In the genomic region with DNA sequence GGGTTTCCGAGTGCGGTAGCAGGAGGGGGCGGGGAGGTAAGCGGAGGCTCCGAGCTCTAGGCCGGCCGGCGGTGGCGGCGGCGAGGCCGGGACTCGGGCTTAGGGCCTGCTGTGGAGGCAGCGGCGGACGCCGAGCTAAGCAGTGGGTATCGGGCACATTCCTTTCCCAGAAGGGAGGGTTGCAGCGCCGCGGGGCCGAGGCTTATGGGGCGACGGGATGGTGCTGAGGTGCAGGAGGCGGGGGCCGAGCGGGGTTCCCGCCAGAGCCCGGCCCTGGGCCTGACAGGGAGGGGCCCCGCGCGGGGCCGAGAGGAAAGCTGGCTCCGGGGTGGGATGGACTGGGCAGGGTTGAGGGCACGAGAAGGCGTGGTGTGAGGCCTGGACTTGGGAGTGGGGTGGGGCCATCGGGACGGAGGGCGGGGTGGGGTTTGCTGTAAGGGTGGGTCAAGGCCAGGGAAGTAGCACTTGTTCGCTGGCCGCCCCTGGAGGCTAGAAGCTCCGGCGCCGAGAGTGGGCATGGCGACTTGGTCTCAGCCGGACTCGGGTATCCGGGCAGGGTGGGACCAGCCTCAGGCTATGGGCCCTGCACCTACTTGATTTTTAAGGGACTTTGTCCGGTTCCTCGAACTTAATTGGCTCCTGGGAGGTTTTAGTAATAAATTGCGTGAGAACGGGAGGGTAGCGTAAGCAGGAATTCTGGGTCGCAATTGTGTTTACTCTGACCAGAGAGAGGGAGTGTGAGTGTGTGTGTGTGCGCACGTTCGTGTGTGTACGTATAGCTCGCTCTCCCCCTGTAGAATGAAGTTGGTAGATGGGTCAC, we compare ENCODE assay signal across 7 cellular contexts. TPM values are rescaled to one million over a fixed set of nuclear protein-coding genes. Genes with fewer than 3 reads are reported as not detected.
DNase-seq lines count a peak whose midpoint lies in the region; ATAC-seq, FAIRE-seq and TF ChIP-seq lines count a peak whose summit lies in the region.

A gene with protein sequence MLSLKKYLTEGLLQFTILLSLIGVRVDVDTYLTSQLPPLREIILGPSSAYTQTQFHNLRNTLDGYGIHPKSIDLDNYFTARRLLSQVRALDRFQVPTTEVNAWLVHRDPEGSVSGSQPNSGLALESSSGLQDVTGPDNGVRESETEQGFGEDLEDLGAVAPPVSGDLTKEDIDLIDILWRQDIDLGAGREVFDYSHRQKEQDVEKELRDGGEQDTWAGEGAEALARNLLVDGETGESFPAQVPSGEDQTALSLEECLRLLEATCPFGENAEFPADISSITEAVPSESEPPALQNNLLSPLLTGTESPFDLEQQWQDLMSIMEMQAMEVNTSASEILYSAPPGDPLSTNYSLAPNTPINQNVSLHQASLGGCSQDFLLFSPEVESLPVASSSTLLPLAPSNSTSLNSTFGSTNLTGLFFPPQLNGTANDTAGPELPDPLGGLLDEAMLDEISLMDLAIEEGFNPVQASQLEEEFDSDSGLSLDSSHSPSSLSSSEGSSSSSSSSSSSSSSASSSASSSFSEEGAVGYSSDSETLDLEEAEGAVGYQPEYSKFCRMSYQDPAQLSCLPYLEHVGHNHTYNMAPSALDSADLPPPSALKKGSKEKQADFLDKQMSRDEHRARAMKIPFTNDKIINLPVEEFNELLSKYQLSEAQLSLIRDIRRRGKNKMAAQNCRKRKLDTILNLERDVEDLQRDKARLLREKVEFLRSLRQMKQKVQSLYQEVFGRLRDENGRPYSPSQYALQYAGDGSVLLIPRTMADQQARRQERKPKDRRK (plus strand): TSS at position 39 of the 820 bp plus-strand sequence. CDS start 2,760 bp downstream, outside the sequence.

- H3K36me3 ChIP-seq in iPS-18a (ENCODE audit: control insufficient read depth, low read depth, low read length) (peaks cover 16% of the 10 kb centered on the region), sigmoid colon (peaks cover 0 to 15% (median 6%) of the 10 kb centered on the region in 4 donors)

- H3K9ac ChIP-seq in iPS-18a (ENCODE audit: low read length): peak within 1 kb of the TSS; percentile 96

- DNase-seq in GM04503 (ENCODE audit: low read depth) (peak; percentile 56), HTR-8/SVneo (ENCODE audit: insufficient read length, low spot score) (peak; percentile 98), RWPE1 (ENCODE audit: low spot score) (peak; percentile 85), T47D (ENCODE audit: low read depth in 1 of 2, low spot score in 1 of 2) (peak; percentile 63 to 95), sigmoid colon (peak; percentile 97)

- ATAC-seq in GM21447 (IDR thresholded peaks at IDR 0.05; ENCODE audit: unreplicated experiment): peak; percentile 31

- POLR2A ChIA-PET in RWPE1 (lab: Yijun Ruan, JAX; ENCODE audit: low non-redundant PET): interaction anchor here (0.5 to 1.7 kb wide), 13 partner anchors 9 to 202 kb away, joined by 3 to 10 read pairs (median 3); no protein-coding TSS in a partner anchor

- CTCF ChIA-PET in RWPE1 (lab: Yijun Ruan, JAX): interaction anchor here (1.2 to 3.9 kb wide), 3 partner anchors 10 to 26 kb away, joined by 3 to 20 read pairs (median 4); no protein-coding TSS in a partner anchor

- WGBS in sigmoid colon, 2 donors: 1% methylated on average over 59 of the region's 59 CpGs

- H3K4me1 ChIP-seq in iPS-18a (ENCODE audit: control insufficient read depth, low read depth, low read length): peaks cover 37% of the 10 kb centered on the region
- peaks cover 0 to 61% (median 57%) of the 10 kb centered on the region in 4 donors for H3K4me1 ChIP-seq in sigmoid colon

- TF ChIP-seq CTCF in RWPE1 (conservative IDR thresholded peaks at IDR 0.05; ENCODE audit: low read depth) (no peak), sigmoid colon (IDR thresholded peaks at IDR 0.05) (no peak)

- no peaks in the 10 kb centered on the region for H3K9me3 ChIP-seq in iPS-18a (ENCODE audit: control insufficient read depth, low read depth, low read length)
- H3K9me3 ChIP-seq in sigmoid colon: no peaks in the 10 kb centered on the region

- H3K27me3 ChIP-seq in iPS-18a (ENCODE audit: control insufficient read depth, insufficient read depth, low read length) (no peaks in the 10 kb centered on the region), sigmoid colon (no peaks in the 10 kb centered on the region)

- peak within 1 kb of the TSS; percentile 98 for H3K4me3 ChIP-seq in iPS-18a (ENCODE audit: low read length)
- peak within 1 kb of the TSS; percentile 77 to 88 (median 83) for H3K4me3 ChIP-seq in sigmoid colon

- H3K27ac ChIP-seq in RWPE1 (peak within 1 kb of the TSS; percentile 99), iPS-18a (ENCODE audit: low read length) (peak within 1 kb of the TSS; percentile 96), sigmoid colon (peak within 1 kb of the TSS; percentile 96 to 99 (median 98))

- no peak for TF ChIP-seq EP300 in sigmoid colon (IDR thresholded peaks at IDR 0.05)

- in situ Hi-C loops in T47D (cut with HindIII; ENCODE audit: low pct_unique_long_range_greater_than_20kb, low sequenced_read_pairs): no loop called here

- intact Hi-C loops in sigmoid colon (cut with DNase I): no loop called here

- peak; percentile 93 for FAIRE-seq in HTR-8/SVneo (lab: Jason Lieb, UNC)

- TF ChIP-seq POLR2A in sigmoid colon (IDR thresholded peaks at IDR 0.05): peak; percentile 30 to 62

RNA-seq across cellular contexts. Expression of the gene that starts here (rescaled TPM):
- 100 to 1,000 TPM; 126 to 174 (median 141) TPM for total RNA-seq in sigmoid colon
- 100 to 1,000 TPM in 1 of 3 donors, 10 to 100 TPM in 2; 44.4 to 134 (median 61.5) TPM for polyA plus RNA-seq in sigmoid colon

Comparison
In these comparisons a context has a peak if more than half of its experiments do, and no peak if none do; other contexts are left out.
1. Peak in every context shown above with its lines: DNase-seq, ATAC-seq, H3K4me3 ChIP-seq and H3K27ac ChIP-seq.